Comparison of ENCODE assay signal across 8 cellular contexts in genomic region chr2:200405599-200406298, GRCh38.
DNase-seq lines count a peak whose midpoint lies in the region; ATAC-seq and TF ChIP-seq lines count a peak whose summit lies in the region.

No MANE protein-coding gene starts in this region.

- no peaks in the 10 kb centered on the region for H3K36me3 ChIP-seq in adipocyte (ENCODE audit: control insufficient read depth, insufficient read depth, low read length, severe bottlenecking)

- peak overlapping the region; percentile 52 for H3K4me3 Mint-ChIP-seq in type B pancreatic cell

- peak overlapping the region; percentile 80 for H3K27ac Mint-ChIP-seq in type B pancreatic cell

- DNase-seq in ACHN (peak; percentile 93), NCI-H1436 (lab: John Stamatoyannopoulos, UW) (peak; percentile 13), adipocyte (ENCODE audit: low read depth) (peak; percentile 81), iris pigment epithelial cell (ENCODE audit: low read depth) (peak; percentile 90), type B pancreatic cell (ENCODE audit: extremely low spot score, unreplicated experiment) (no peak), NCI-H1105 (lab: John Stamatoyannopoulos, UW) (no peak)

- H3K4me1 Mint-ChIP-seq in type B pancreatic cell (ENCODE audit: unreplicated experiment), result peaks cover 47% of the 10 kb centered on the region

- in situ Hi-C loops in ACHN (cut with HindIII; ENCODE audit: low pct_ligation_motif_present, low pct_unique_long_range_greater_than_20kb, low sequenced_read_pairs), result no loop called here

- ATAC-seq in GM19452 (IDR thresholded peaks at IDR 0.05; ENCODE audit: unreplicated experiment) (peak; percentile 44), HG03457 (IDR thresholded peaks at IDR 0.05; ENCODE audit: unreplicated experiment) (no peak)

- H3K4me1 ChIP-seq in adipocyte (ENCODE audit: control insufficient read depth, insufficient read depth, low read length), result peaks cover 41% of the 10 kb centered on the region

- H3K9me3 Mint-ChIP-seq in type B pancreatic cell, result no peaks in the 10 kb centered on the region

- TF ChIP-seq CTCF in type B pancreatic cell (conservative IDR thresholded peaks at IDR 0.05), result no peak

- H3K4me3 ChIP-seq in adipocyte (ENCODE audit: low read length), result peak overlapping the region; percentile 59

- H3K27me3 Mint-ChIP-seq in type B pancreatic cell, result no peaks in the 10 kb centered on the region

- no peaks in the 10 kb centered on the region for H3K27me3 ChIP-seq in adipocyte (replicated peaks; ENCODE audit: control insufficient read depth, insufficient read depth, low read length)

- H3K9me3 ChIP-seq in adipocyte (ENCODE audit: control insufficient read depth, low read length), result no peaks in the 10 kb centered on the region

- H3K9ac ChIP-seq in adipocyte (ENCODE audit: low read length), result peak overlapping the region; percentile 62

- H3K36me3 Mint-ChIP-seq in type B pancreatic cell, result peaks cover 37% of the 10 kb centered on the region

Comparison
In these comparisons a context has a peak if more than half of its experiments do, and no peak if none do; other contexts are left out.
1. DNase-seq: peak in ACHN (single experiment), NCI-H1436 (single experiment), adipocyte (single experiment) and iris pigment epithelial cell (single experiment); none in type B pancreatic cell (single experiment) and NCI-H1105 (single experiment).